Comparison of ENCODE assay signal across 1 cellular context in genomic region chr5:175471628-175472027, GRCh38.
TF ChIP-seq lines count a peak whose summit lies in the region.

No MANE protein-coding gene starts in this region.

TF ChIP-seq in WTC11, 78 proteins besides CTCF, POLR2A, EP300 and RAD21 (continued from another document):
- TF ChIP-seq USF1 (CRISPR knock-in tag; IDR thresholded peaks at IDR 0.05) (peak; percentile 82), NFYB (CRISPR knock-in tag; conservative IDR thresholded peaks at IDR 0.05; ENCODE audit: low read depth) (peak; percentile 89), ZNF396 (CRISPR knock-in tag; IDR thresholded peaks at IDR 0.05; ENCODE audit: borderline replicate concordance) (no peak), ZBTB43 (CRISPR knock-in tag; IDR thresholded peaks at IDR 0.05) (no peak), ESRRA (CRISPR knock-in tag; IDR thresholded peaks at IDR 0.05; ENCODE audit: borderline replicate concordance) (no peak), FOXP1 (CRISPR knock-in tag; IDR thresholded peaks at IDR 0.05; ENCODE audit: borderline replicate concordance) (no peak)
